22 cellular contexts compared by ENCODE assay signal in genomic region chr6:143471822-143472221, GRCh38. TPM values are rescaled to one million over a fixed set of nuclear protein-coding genes. Genes with fewer than 3 reads are reported as not detected.
DNase-seq lines count a peak whose midpoint lies in the region; ATAC-seq and TF ChIP-seq lines count a peak whose summit lies in the region.
"Had no signal": no experiment of that assay in that cellular context is flagged by ENCODE, and none has a peak within 500 bp of the region (broad histone marks: within the 10 kb centered on the region; RNA-seq: fewer than 3 reads in every experiment).

No MANE protein-coding gene starts in this region.

- H3K9ac ChIP-seq in IMR-90 (ENCODE audit: low read depth, low read length) (no peak overlapping the region), adipocyte (ENCODE audit: low read length) (no peak overlapping the region)
- H3K9ac ChIP-seq: BLaER1 had no signal

- no peak overlapping the region for H3K27ac ChIP-seq in IMR-90 (ENCODE audit: insufficient read depth, low read length)
- H3K27ac ChIP-seq: BLaER1 had no signal

- no peak overlapping the region for H3K14ac ChIP-seq in IMR-90 (replicated peaks; ENCODE audit: low read depth, low read length)

- no peak overlapping the region for H3K4me3 ChIP-seq in IMR-90 (ENCODE audit: insufficient read depth, low read depth, low read length)
- no peak overlapping the region for H3K4me3 ChIP-seq in adipocyte (ENCODE audit: low read length)
- no peak overlapping the region for H3K4me3 ChIP-seq in choroid plexus epithelial cell (ENCODE audit: low read depth, low read length)
- H3K4me3 ChIP-seq: BLaER1, GM12878 had no signal

- H2BK20ac ChIP-seq in IMR-90 (ENCODE audit: low read depth, low read length) = no peak overlapping the region

- H2BK15ac ChIP-seq in IMR-90 (ENCODE audit: low read depth, low read length) = no peak overlapping the region

- H3K18ac ChIP-seq in IMR-90 (ENCODE audit: low read depth, low read length) = no peak overlapping the region

- no peak overlapping the region for H4K8ac ChIP-seq in IMR-90 (ENCODE audit: low read depth in 2 of 2, low read length in 2 of 2)

- no peaks in the 10 kb centered on the region for H3K4me1 ChIP-seq in IMR-90 (ENCODE audit: control insufficient read depth, insufficient read depth, low read length)
- no peaks in the 10 kb centered on the region for H3K4me1 ChIP-seq in adipocyte (ENCODE audit: control insufficient read depth, insufficient read depth, low read length)
- H3K4me1 ChIP-seq: BE2C, BLaER1 had no signal

- no peak overlapping the region for H2AFZ ChIP-seq in IMR-90 (replicated peaks; ENCODE audit: low read length, poor library complexity)

- H4K20me1 ChIP-seq in IMR-90 (ENCODE audit: insufficient read depth, low read length) = no peaks in the 10 kb centered on the region
- H4K20me1 ChIP-seq: BLaER1 had no signal

- H4K91ac ChIP-seq in IMR-90 (ENCODE audit: insufficient read depth, low read depth, low read length) = no peak overlapping the region

- H2AK5ac ChIP-seq in IMR-90 (ENCODE audit: low read depth, low read length) = no peak overlapping the region

- H2AK9ac ChIP-seq in IMR-90 (replicated peaks; ENCODE audit: low read depth, low read length, poor library complexity) = no peak overlapping the region

- TF ChIP-seq POLR2A in IMR-90 (IDR thresholded peaks at IDR 0.05; ENCODE audit: low read depth, low read length) = no peak

- H3K23ac ChIP-seq in IMR-90 (ENCODE audit: low read depth, low read length) = no peak overlapping the region

- no TSS peak for BruUV-seq in IMR-90 (replicated peaks; lab: Mats Ljungman, UMichigan)

- no peak for DNase-seq in IMR-90
- DNase-seq in adipocyte (ENCODE audit: low read depth) = peak; percentile 17
- peak; percentile 5 for DNase-seq in choroid plexus epithelial cell (ENCODE audit: low read depth)
- DNase-seq in medulla oblongata (ENCODE audit: extremely low spot score) = no peak
- no peak for DNase-seq in GM20000 (ENCODE audit: low spot score)
- DNase-seq: 8988T; ACHN; BE2C; C1 segment of cervical spinal cord; CD4-positive, alpha-beta memory T cell; CD4-positive, CD25-positive, alpha-beta regulatory T cell; CD8-positive, alpha-beta memory T cell; COR-L47; DMS 273 treated with DMSO at 0.1 percent for 48 hours; DMS153; DMS53; DMS79; DND-41; EL; GDM1 had no signal

- no peak overlapping the region for H3K4me2 ChIP-seq in IMR-90 (ENCODE audit: low read depth, low read length)
- H3K4me2 ChIP-seq: BLaER1 had no signal

- H3K56ac ChIP-seq in IMR-90 (ENCODE audit: extremely low read depth, insufficient read depth, low read length) = no peak overlapping the region

- H3K4ac ChIP-seq in IMR-90 (ENCODE audit: low read depth, low read length) = no peak overlapping the region

- intact Hi-C loops in IMR-90 (cut with micrococcal nuclease) = no loop called here

- no peak overlapping the region for H4K5ac ChIP-seq in IMR-90 (ENCODE audit: low read depth, low read length)

- in situ Hi-C loops in IMR-90 (cut with MboI; ENCODE audit: low sequenced_read_pairs) = no loop called here

- H3K9me1 ChIP-seq in IMR-90 (ENCODE audit: insufficient read depth, low read length) = no peaks in the 10 kb centered on the region

- no peak for ATAC-seq in IMR-90 (ENCODE audit: low read depth)
- ATAC-seq: GM12878 had no signal

- CTCF ChIA-PET in IMR-90 (lab: Yijun Ruan, JAX) = no interaction called here

- dilution Hi-C loops in IMR-90 (cut with HindIII; ENCODE audit: low sequenced_read_pairs, unreplicated experiment) = no loop called here

- POLR2A ChIA-PET in IMR-90 (lab: Charles Lee; ENCODE audit: unreplicated experiment) = no interaction called here

- H3K79me1 ChIP-seq in IMR-90 (ENCODE audit: low read depth in 1 of 2, low read length in 2 of 2) = 0 out of 4 replicates have a peak, but pooled peaks cover 0 to 2% of the 10 kb centered on the region in 2 experiments

- no CpG with 5 or more reads among the region's 1 CpG for WGBS in IMR-90 (ENCODE audit: extremely low coverage in 2 of 2, insufficient read length in 1 of 2), 2 experiments

- H3K9me3 ChIP-seq in IMR-90 (ENCODE audit: control insufficient read depth, insufficient read depth, low read length) (no peaks in the 10 kb centered on the region), adipocyte (ENCODE audit: control insufficient read depth, low read length) (no peaks in the 10 kb centered on the region)
- H3K9me3 ChIP-seq: BE2C, BLaER1 had no signal

- TF ChIP-seq CTCF in IMR-90 (conservative IDR thresholded peaks at IDR 0.05; ENCODE audit: low read depth, low read length) (no peak), choroid plexus epithelial cell (conservative IDR thresholded peaks at IDR 0.05; ENCODE audit: low read depth, low read length) (no peak), GM20000 (IDR thresholded peaks at IDR 0.05; ENCODE audit: extremely low read depth, missing control alignments) (no peak)

- H2BK120ac ChIP-seq in IMR-90 (ENCODE audit: low read depth, low read length) = no peak overlapping the region

- no peak for TF ChIP-seq RAD21 in IMR-90 (IDR thresholded peaks at IDR 0.05; ENCODE audit: low read length)

- peaks cover 13% of the 10 kb centered on the region for H3K36me3 ChIP-seq in IMR-90 (ENCODE audit: control insufficient read depth, insufficient read depth, low read length)
- peaks cover 52% of the 10 kb centered on the region for H3K36me3 ChIP-seq in adipocyte (ENCODE audit: control insufficient read depth, insufficient read depth, low read length, severe bottlenecking)
- H3K36me3 ChIP-seq: BE2C had no signal

- no peak overlapping the region for H2BK5ac ChIP-seq in IMR-90 (ENCODE audit: low read depth, low read length, poor library complexity, severe bottlenecking)

- no peaks in the 10 kb centered on the region for H3K27me3 ChIP-seq in IMR-90 (ENCODE audit: control insufficient read depth, insufficient read depth, low read length)
- H3K27me3 ChIP-seq in adipocyte (replicated peaks; ENCODE audit: control insufficient read depth, insufficient read depth, low read length) = no peaks in the 10 kb centered on the region
- H3K27me3 ChIP-seq: BE2C, BLaER1 had no signal

TF ChIP-seq in IMR-90, 13 proteins besides CTCF, POLR2A, EP300 and RAD21:
- peak; percentile 60; the same call in 1 of the 2 replicates for TF ChIP-seq CEBPB (IDR thresholded peaks at IDR 0.05; ENCODE audit: low read depth, low read length)
- TF ChIP-seq ELK1 (IDR thresholded peaks at IDR 0.05; ENCODE audit: borderline replicate concordance, low read depth, low read length) = no peak

RNA-seq across cellular contexts. Expression of gene PEX3, which starts 21.2 kb away (rescaled TPM):
- total RNA-seq in IMR-90 (2012; rRNA removed) = 13.3 and 16.4 TPM in 2 replicates
- 13.7 and 15.1 TPM in 2 replicates for polyA plus RNA-seq in IMR-90 (2012; rRNA removed)
- polyA plus RNA-seq in IMR-90 (2012; cell fraction: cytosol; rRNA removed) = 2.5 and 3.5 TPM in 2 replicates
- polyA plus RNA-seq in IMR-90 (2012; cell fraction: nucleus; rRNA removed; ENCODE audit: low replicate concordance) = 1.1 and 9.8 TPM in 2 replicates

RNA-seq across cellular contexts. Expression of gene ADAT2, which starts 21.3 kb away (rescaled TPM):
- 2.7 and 3.9 TPM in 2 replicates for total RNA-seq in IMR-90 (2012; rRNA removed)
- 3.2 and 5.4 TPM in 2 replicates for polyA plus RNA-seq in IMR-90 (2012; rRNA removed)
- 0.65 and 1.3 TPM in 2 replicates for polyA plus RNA-seq in IMR-90 (2012; cell fraction: cytosol; rRNA removed)
- 3.9 and 24.4 TPM in 2 replicates for polyA plus RNA-seq in IMR-90 (2012; cell fraction: nucleus; rRNA removed; ENCODE audit: low replicate concordance)

RNA-seq across cellular contexts. Expression of gene FUCA2, which starts 39.7 kb away (rescaled TPM):
- 44.1 and 52.5 TPM in 2 replicates for total RNA-seq in IMR-90 (2012; rRNA removed)
- 37.8 and 47.4 TPM in 2 replicates for polyA plus RNA-seq in IMR-90 (2012; rRNA removed)
- 41.6 and 46.4 TPM in 2 replicates for polyA plus RNA-seq in IMR-90 (2012; cell fraction: cytosol; rRNA removed)
- polyA plus RNA-seq in IMR-90 (2012; cell fraction: nucleus; rRNA removed; ENCODE audit: low replicate concordance) = 29.4 and 35.2 TPM in 2 replicates

Comparison
In these comparisons a context has a peak if more than half of its experiments do, and no peak if none do; other contexts are left out.
1. DNase-seq: peak in adipocyte (single experiment) and choroid plexus epithelial cell (single experiment); none in IMR-90 (single experiment), medulla oblongata (single experiment) and GM20000 (single experiment).